Comparison of ENCODE assay signal across 35 cellular contexts in the genomic region with DNA sequence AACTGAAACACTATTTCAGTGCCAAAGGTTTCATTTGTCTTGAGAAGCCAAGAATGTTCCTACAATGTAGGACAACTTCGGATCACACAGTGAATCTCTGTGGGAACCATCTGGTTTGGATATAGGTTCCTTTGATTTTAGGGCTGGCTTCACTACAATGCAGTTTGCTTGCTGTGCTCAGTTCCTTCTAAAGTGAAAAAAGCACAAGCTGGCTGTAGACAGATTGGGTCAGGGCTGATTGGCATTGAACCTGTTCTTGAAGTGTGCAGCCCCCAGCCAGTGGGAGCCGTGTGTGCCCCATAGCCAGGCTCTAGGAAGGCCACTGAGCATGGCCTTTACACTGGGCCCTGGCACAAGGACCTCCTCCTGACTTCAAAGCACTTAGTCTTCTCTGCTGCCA.
"Had no signal": no experiment of that assay in that cellular context is flagged by ENCODE, and none has a peak within 500 bp of the region (broad histone marks: within the 10 kb centered on the region; RNA-seq: fewer than 3 reads in every experiment).

No MANE protein-coding gene starts in this region.

- H3K4me3 Mint-ChIP-seq: activated CD4-positive, alpha-beta memory T cell treated with anti-CD3 and anti-CD28 coated beads for 36 hours; activated CD4-positive, alpha-beta T cell treated with anti-CD3 and anti-CD28 coated beads for 36 hours; activated CD4-positive, alpha-beta T cell treated with anti-CD3 and anti-CD28 coated beads, Interleukin-2, amount 10 ng/mL, durations not matched to agents 24 days and 14 days; activated CD8-positive, alpha-beta memory T cell treated with anti-CD3 and anti-CD28 coated beads, Interleukin-2, amount 10 ng/mL, durations not matched to agents 7 days and 5 days; activated CD8-positive, alpha-beta T cell treated with anti-CD3 and anti-CD28 coated beads, Interleukin-2, amount 10 ng/mL, durations not matched to agents 7 days and 5 days; activated naive CD4-positive, alpha-beta T cell treated with anti-CD3 and anti-CD28 coated beads for 36 hours; activated naive CD4-positive, alpha-beta T cell treated with anti-CD3 and anti-CD28 coated beads, Interleukin-2, amount 50 U/mL, for 24 hours; activated naive CD8-positive, alpha-beta T cell treated with anti-CD3 and anti-CD28 coated beads for 36 hours; activated naive CD8-positive, alpha-beta T cell treated with anti-CD3 and anti-CD28 coated beads, Interleukin-2, amount 50 U/mL, for 24 hours; activated T-helper 1 cell treated with anti-CD3 and anti-CD28 coated beads, Interleukin-12 subunit alpha, Interleukin-12 subunit beta, Interleukin-2, Interleukin-4 antibody, amounts not matched to agents 30 ng/mL and 10 ng/mL and 1 ng/mL, durations not matched to agents 14 hours and 24 hours and 36 hours; T-helper 17 cell; T-helper 2 cell treated with Interferon-gamma antibody and Interleukin-4, amounts not matched to agents 5 μg/mL and 100 μg/mL, for 36 hours had no signal

- H3K9me3 ChIP-seq: adrenal gland, body of pancreas, breast epithelium, esophagus squamous epithelium, gastroesophageal sphincter had no signal

- ATAC-seq: activated CD4-positive, alpha-beta T cell treated with anti-CD3 and anti-CD28 coated beads for 36 hours; activated CD8-positive, alpha-beta memory T cell treated with anti-CD3 and anti-CD28 coated beads, Interleukin-2, amount 10 ng/mL, durations not matched to agents 7 days and 5 days; activated CD8-positive, alpha-beta T cell treated with anti-CD3 and anti-CD28 coated beads, Interleukin-2, amount 10 ng/mL, durations not matched to agents 7 days and 5 days; activated naive CD8-positive, alpha-beta T cell treated with anti-CD3 and anti-CD28 coated beads, Interleukin-2, amount 50 U/mL, for 24 hours; body of pancreas; gastroesophageal sphincter; T-helper 17 cell had no signal

- H3K27me3 Mint-ChIP-seq: activated naive CD8-positive, alpha-beta T cell treated with anti-CD3 and anti-CD28 coated beads for 36 hours had no signal

- H3K27me3 ChIP-seq: adrenal gland, body of pancreas, breast epithelium, cardiac muscle cell, gastroesophageal sphincter had no signal

- H3K9me3 Mint-ChIP-seq: activated CD4-positive, alpha-beta memory T cell treated with anti-CD3 and anti-CD28 coated beads for 36 hours; activated naive CD4-positive, alpha-beta T cell treated with anti-CD3 and anti-CD28 coated beads for 36 hours; activated naive CD8-positive, alpha-beta T cell treated with anti-CD3 and anti-CD28 coated beads, Interleukin-2, amount 50 U/mL, for 24 hours; activated T-helper 1 cell treated with anti-CD3 and anti-CD28 coated beads, Interleukin-12 subunit alpha, Interleukin-12 subunit beta, Interleukin-2, Interleukin-4 antibody, amounts not matched to agents 30 ng/mL and 10 ng/mL and 1 ng/mL, durations not matched to agents 14 hours and 24 hours and 36 hours; activated T-helper 2 cell treated with anti-CD3 and anti-CD28 coated beads, Interferon-gamma antibody, Interleukin-2, Interleukin-4, amounts not matched to agents 10 μg/mL and 5 μg/mL and 100 μg/mL, durations not matched to agents 14 hours and 24 hours and 36 hours; T-helper 2 cell treated with Interferon-gamma antibody and Interleukin-4, amounts not matched to agents 5 μg/mL and 100 μg/mL, for 36 hours had no signal

- H3K4me3 ChIP-seq: adrenal gland, body of pancreas, breast epithelium, cardiac muscle cell, esophagus squamous epithelium, gastroesophageal sphincter had no signal

- DNase-seq: activated CD4-positive, alpha-beta memory T cell treated with anti-CD3 and anti-CD28 coated beads for 36 hours; activated CD4-positive, alpha-beta T cell treated with anti-CD3 and anti-CD28 coated beads for 36 hours; activated CD4-positive, alpha-beta T cell treated with anti-CD3 and anti-CD28 coated beads, Interleukin-2, amount 10 ng/mL, durations not matched to agents 24 days and 14 days; activated CD4-positive, CD25-positive, alpha-beta regulatory T cell; activated CD4-positive, CD25-positive, alpha-beta regulatory T cell treated with anti-CD3 and anti-CD28 coated beads, Interleukin-2, amount 50 U/mL, for 72 hours; activated CD8-positive, alpha-beta memory T cell treated with anti-CD3 and anti-CD28 coated beads, Interleukin-2, amount 10 ng/mL, durations not matched to agents 7 days and 5 days; activated CD8-positive, alpha-beta memory T cell treated with anti-CD3 and anti-CD28 coated beads, Interleukin-2, amount 50 U/mL, for 4 hours; activated CD8-positive, alpha-beta T cell treated with anti-CD3 and anti-CD28 coated beads, Interleukin-2, amount 10 ng/mL, durations not matched to agents 7 days and 5 days; activated effector memory CD4-positive, alpha-beta T cell treated with anti-CD3 and anti-CD28 coated beads, Interleukin-2, amount 50 U/mL, for 16 hours; activated naive CD4-positive, alpha-beta T cell treated with anti-CD3 and anti-CD28 coated beads for 36 hours; activated naive CD8-positive, alpha-beta T cell treated with anti-CD3 and anti-CD28 coated beads for 36 hours; activated naive CD8-positive, alpha-beta T cell treated with anti-CD3 and anti-CD28 coated beads, Interleukin-2, amount 50 U/mL, for 24 hours; activated T-cell treated with anti-CD3 and anti-CD28 coated beads, Interleukin-2, amount 50 U/mL, for 1 hour; activated T-cell treated with anti-CD3 and anti-CD28 coated beads, Interleukin-2, amount 50 U/mL, for 48 hours; adrenal gland; amygdala; aorta; body of pancreas; central memory CD4-positive, alpha-beta T cell; cortex of kidney; dermis blood vessel endothelial cell; effector CD4-positive, alpha-beta T cell; esophagus squamous epithelium; foreskin melanocyte; T-helper 1 cell; T-helper 17 cell; T1000 had no signal

- H3K4me1 Mint-ChIP-seq: activated CD4-positive, alpha-beta T cell treated with anti-CD3 and anti-CD28 coated beads for 36 hours; activated CD4-positive, alpha-beta T cell treated with anti-CD3 and anti-CD28 coated beads, Interleukin-2, amount 10 ng/mL, durations not matched to agents 24 days and 14 days; activated CD8-positive, alpha-beta memory T cell treated with anti-CD3 and anti-CD28 coated beads, Interleukin-2, amount 10 ng/mL, durations not matched to agents 7 days and 5 days; activated naive CD4-positive, alpha-beta T cell treated with anti-CD3 and anti-CD28 coated beads, Interleukin-2, amount 50 U/mL, for 24 hours; activated naive CD8-positive, alpha-beta T cell treated with anti-CD3 and anti-CD28 coated beads for 36 hours; activated naive CD8-positive, alpha-beta T cell treated with anti-CD3 and anti-CD28 coated beads, Interleukin-2, amount 50 U/mL, for 24 hours; T-helper 17 cell had no signal

- H3K27ac Mint-ChIP-seq: activated CD4-positive, alpha-beta memory T cell treated with anti-CD3 and anti-CD28 coated beads for 36 hours; activated CD4-positive, alpha-beta T cell treated with anti-CD3 and anti-CD28 coated beads for 36 hours; activated CD4-positive, alpha-beta T cell treated with anti-CD3 and anti-CD28 coated beads, Interleukin-2, amount 10 ng/mL, durations not matched to agents 24 days and 14 days; activated CD8-positive, alpha-beta memory T cell treated with anti-CD3 and anti-CD28 coated beads, Interleukin-2, amount 10 ng/mL, durations not matched to agents 7 days and 5 days; activated CD8-positive, alpha-beta T cell treated with anti-CD3 and anti-CD28 coated beads, Interleukin-2, amount 10 ng/mL, durations not matched to agents 7 days and 5 days; activated naive CD4-positive, alpha-beta T cell treated with anti-CD3 and anti-CD28 coated beads for 36 hours; activated naive CD4-positive, alpha-beta T cell treated with anti-CD3 and anti-CD28 coated beads, Interleukin-2, amount 50 U/mL, for 24 hours; activated naive CD8-positive, alpha-beta T cell treated with anti-CD3 and anti-CD28 coated beads for 36 hours; activated naive CD8-positive, alpha-beta T cell treated with anti-CD3 and anti-CD28 coated beads, Interleukin-2, amount 50 U/mL, for 24 hours; activated T-helper 1 cell treated with anti-CD3 and anti-CD28 coated beads, Interleukin-12 subunit alpha, Interleukin-12 subunit beta, Interleukin-2, Interleukin-4 antibody, amounts not matched to agents 30 ng/mL and 10 ng/mL and 1 ng/mL, durations not matched to agents 14 hours and 24 hours and 36 hours; activated T-helper 2 cell treated with anti-CD3 and anti-CD28 coated beads, Interferon-gamma antibody, Interleukin-2, Interleukin-4, amounts not matched to agents 10 μg/mL and 5 μg/mL and 100 μg/mL, durations not matched to agents 14 hours and 24 hours and 36 hours; T-helper 17 cell; T-helper 2 cell treated with Interferon-gamma antibody and Interleukin-4, amounts not matched to agents 5 μg/mL and 100 μg/mL, for 36 hours had no signal

- H3K27ac ChIP-seq: adrenal gland, body of pancreas, breast epithelium, cardiac muscle cell, epithelial cell of prostate, esophagus squamous epithelium, gastroesophageal sphincter had no signal

- H3K36me3 ChIP-seq: adrenal gland, breast epithelium, cardiac muscle cell, esophagus squamous epithelium, gastroesophageal sphincter had no signal

- H3K4me1 ChIP-seq: adrenal gland, body of pancreas, breast epithelium, esophagus squamous epithelium, gastroesophageal sphincter had no signal
